ENCODE assay signal across 10 cellular contexts in genomic region chr14:56422703-56423213, GRCh38.
DNase-seq lines count a peak whose midpoint lies in the region; ATAC-seq and TF ChIP-seq lines count a peak whose summit lies in the region.
"Had no signal": no experiment of that assay in that cellular context is flagged by ENCODE, and none has a peak within 500 bp of the region (broad histone marks: within the 10 kb centered on the region; RNA-seq: fewer than 3 reads in every experiment).

No MANE protein-coding gene starts in this region.

- intact Hi-C loops in CD4-positive, alpha-beta T cell (cut with DNase I, micrococcal nuclease): loop anchor here (5.0 to 10.0 kb wide), 3 partner anchors 688 to 715 kb away; no protein-coding TSS in a partner anchor
- intact Hi-C loops in sigmoid colon (cut with DNase I): loop anchor here (5.0 kb wide), 1 partner anchor 715 kb away; no protein-coding TSS in a partner anchor

- no peak for TF ChIP-seq POLR2A in sigmoid colon (IDR thresholded peaks at IDR 0.05)

- TF ChIP-seq CTCF in CD4-positive, alpha-beta T cell (IDR thresholded peaks at IDR 0.05): peak; percentile 40
- TF ChIP-seq CTCF in astrocyte of the spinal cord (IDR thresholded peaks at IDR 0.05; ENCODE audit: low read depth, low read length) (peak; percentile 79), sigmoid colon (IDR thresholded peaks at IDR 0.05) (peak; percentile 35 to 67 (median 59))

- in situ Hi-C loops in astrocyte of the spinal cord (cut with HindIII; ENCODE audit: low sequenced_read_pairs): no loop called here

- DNase-seq in CD4-positive, alpha-beta T cell: peak in 1 of 10 experiments; percentile 5
- DNase-seq in HEK293T (ENCODE audit: extremely low spot score) (peak; percentile 67), NCI-H446 treated with DMSO at 0.1 percent for 48 hours (lab: John Stamatoyannopoulos, UW) (peak; percentile 53), astrocyte of the spinal cord (ENCODE audit: low read depth, low spot score) (peak; percentile 78), hippocampal formation (lab: John Stamatoyannopoulos, UW) (peak; percentile 15 to 61), sigmoid colon (peak; percentile 82), T1000 (lab: John Stamatoyannopoulos, UW) (no peak)
- DNase-seq in effector CD8-positive, alpha-beta T cell (lab: John Stamatoyannopoulos, UW): no peak

- H3K27ac ChIP-seq in CD4-positive, alpha-beta T cell (ENCODE audit: low read depth, low read length): no peak overlapping the region
- H3K27ac ChIP-seq in sigmoid colon: no peak overlapping the region
- H3K27ac ChIP-seq: neutrophil had no signal

- no peaks in the 10 kb centered on the region for H3K27me3 Mint-ChIP-seq in CD4-positive, alpha-beta T cell

- H3K4me3 Mint-ChIP-seq in CD4-positive, alpha-beta T cell: no peak overlapping the region
- H3K4me3 Mint-ChIP-seq: IgD-negative memory B cell had no signal

- no peak for ATAC-seq in CD4-positive, alpha-beta T cell (ENCODE audit: poor library complexity)

- no peaks in the 10 kb centered on the region for H3K36me3 Mint-ChIP-seq in CD4-positive, alpha-beta T cell (ENCODE audit: low read depth)
- H3K36me3 Mint-ChIP-seq: IgD-negative memory B cell had no signal

- H3K27ac Mint-ChIP-seq in CD4-positive, alpha-beta T cell: no peak overlapping the region
- H3K27ac Mint-ChIP-seq: IgD-negative memory B cell had no signal

- POLR2A ChIA-PET in CD4-positive, alpha-beta T cell (lab: Charles Lee): no interaction called here
- POLR2A ChIA-PET in HEK293T (lab: Yijun Ruan, JAX): no interaction called here

- no peak for TF ChIP-seq EP300 in sigmoid colon (IDR thresholded peaks at IDR 0.05)

- H3K9me3 ChIP-seq in CD4-positive, alpha-beta T cell (ENCODE audit: control insufficient read depth, low read length): no peaks in the 10 kb centered on the region
- H3K9me3 ChIP-seq in sigmoid colon: peaks cover 0 to 2% (median 0%) of the 10 kb centered on the region in 4 donors
- H3K9me3 ChIP-seq: neutrophil had no signal

- H3K4me1 ChIP-seq in sigmoid colon: peaks cover 0 to 21% (median 13%) of the 10 kb centered on the region in 4 donors

- 0 to 5% methylated on average over 1 of the region's 1 CpG for WGBS in sigmoid colon, 2 donors

- H3K36me3 ChIP-seq in sigmoid colon: no peaks in the 10 kb centered on the region
- H3K36me3 ChIP-seq: neutrophil had no signal

- no peaks in the 10 kb centered on the region for H3K27me3 ChIP-seq in CD4-positive, alpha-beta T cell (ENCODE audit: control insufficient read depth, insufficient read depth, low read length)
- no peaks in the 10 kb centered on the region for H3K27me3 ChIP-seq in sigmoid colon
- H3K27me3 ChIP-seq: neutrophil had no signal

- no peaks in the 10 kb centered on the region for H3K4me1 Mint-ChIP-seq in CD4-positive, alpha-beta T cell (ENCODE audit: low read depth)

- CTCF ChIA-PET in CD4-positive, alpha-beta T cell (lab: Charles Lee): no interaction called here
- CTCF ChIA-PET in HEK293T (lab: Yijun Ruan, JAX): interaction anchor here (0.9 to 1.7 kb wide), 4 partner anchors 10 to 172 kb away, joined by 3 to 4 read pairs (median 4); no protein-coding TSS in a partner anchor

- H3K4me3 ChIP-seq in astrocyte of the spinal cord (ENCODE audit: low read depth, low read length): no peak overlapping the region
- H3K4me3 ChIP-seq in sigmoid colon: no peak overlapping the region

- H3K9me3 Mint-ChIP-seq in CD4-positive, alpha-beta T cell: no peaks in the 10 kb centered on the region

TF ChIP-seq in HEK293T, 16 proteins besides CTCF, POLR2A, EP300 and RAD21:
- TF ChIP-seq SUZ12 (IDR thresholded peaks at IDR 0.05): no peak
- no peak for TF ChIP-seq FOXK2 (IDR thresholded peaks at IDR 0.05)
- TF ChIP-seq FOXA1 (IDR thresholded peaks at IDR 0.05): no peak
- TF ChIP-seq ARNT (IDR thresholded peaks at IDR 0.05): no peak
- no peak for TF ChIP-seq HDGF (IDR thresholded peaks at IDR 0.05; ENCODE audit: borderline replicate concordance)
- TF ChIP-seq ELF4 (IDR thresholded peaks at IDR 0.05): no peak
- TF ChIP-seq LEF1 (IDR thresholded peaks at IDR 0.05; ENCODE audit: borderline replicate concordance): no peak
- TF ChIP-seq NFRKB (IDR thresholded peaks at IDR 0.05): no peak
- TF ChIP-seq PKNOX1 (IDR thresholded peaks at IDR 0.05): no peak

Comparison
In these comparisons a context has a peak if more than half of its experiments do, and no peak if none do; other contexts are left out.
1. DNase-seq: peak in HEK293T (single experiment), NCI-H446 treated with DMSO at 0.1 percent for 48 hours (single experiment), astrocyte of the spinal cord (single experiment), hippocampal formation (2 of 2) and sigmoid colon (single experiment); none in T1000 (single experiment) and effector CD8-positive, alpha-beta T cell (single experiment).
2. Peak in every context shown above with its lines, with median percentiles within 50 percentile points of each other: CTCF ChIP-seq.